In the genomic region with DNA sequence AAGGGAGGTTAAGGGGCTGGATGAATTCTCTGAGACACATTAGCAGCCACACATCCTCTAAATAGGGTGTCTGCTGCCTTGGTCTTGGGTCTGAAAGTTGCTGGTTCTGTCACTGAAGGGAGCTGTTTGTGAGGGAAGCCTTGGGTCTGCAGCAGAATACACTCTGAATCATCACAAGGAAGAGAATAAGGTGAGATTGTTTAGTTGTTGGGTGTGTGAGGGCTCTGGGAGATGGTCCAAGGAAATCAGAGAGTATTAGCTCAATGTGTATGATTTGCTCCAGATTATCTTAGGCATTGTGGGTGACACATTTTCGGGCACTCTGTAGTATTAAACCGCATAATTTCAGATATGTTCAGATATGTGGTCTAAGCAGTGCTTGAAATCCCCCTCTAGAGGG, we compare ENCODE assay signal across 18 cellular contexts.
"Had no signal": no experiment of that assay in that cellular context is flagged by ENCODE, and none has a peak within 500 bp of the region (broad histone marks: within the 10 kb centered on the region; RNA-seq: fewer than 3 reads in every experiment).

No MANE protein-coding gene starts in this region.

- H3K4me3 Mint-ChIP-seq: naive thymus-derived CD4-positive, alpha-beta T cell; nephron progenitor cell had no signal

- H3K36me3 Mint-ChIP-seq: naive thymus-derived CD4-positive, alpha-beta T cell had no signal

- DNase-seq: effector memory CD4-positive, alpha-beta T cell; heart left ventricle; hippocampal formation; kidney glomerular epithelial cell; naive thymus-derived CD4-positive, alpha-beta T cell; nephron progenitor cell; posterior cingulate gyrus; stimulated activated CD4-positive, alpha-beta T cell treated with anti-CD3 and anti-CD28 coated beads, Interleukin-2, amount 100 ng/mL, for 24 hours; stimulated activated naive CD8-positive, alpha-beta T cell treated with anti-CD3 and anti-CD28 coated beads, Interleukin-15, Interleukin-2, amounts not matched to agents 100 U/mL and 50 U/mL, for 24 hours; thyroid gland; upper lobe of left lung; uterus had no signal

- ATAC-seq: heart left ventricle; naive thymus-derived CD4-positive, alpha-beta T cell; sciatic nerve; stimulated activated naive CD8-positive, alpha-beta T cell treated with anti-CD3 and anti-CD28 coated beads, Interleukin-15, Interleukin-2, amounts not matched to agents 100 U/mL and 50 U/mL, for 24 hours had no signal

- FAIRE-seq: endometrium, frontal cortex had no signal

- H3K27me3 ChIP-seq: heart left ventricle, neutrophil, suprapubic skin, thyroid gland, upper lobe of left lung, uterus had no signal

- H3K9me3 ChIP-seq: heart left ventricle, neutrophil, suprapubic skin, thyroid gland, upper lobe of left lung, uterus had no signal

- H3K36me3 ChIP-seq: heart left ventricle, neutrophil, suprapubic skin, thyroid gland, upper lobe of left lung, uterus had no signal

- H3K27ac Mint-ChIP-seq: naive thymus-derived CD4-positive, alpha-beta T cell; nephron progenitor cell had no signal

- H3K4me3 ChIP-seq: heart left ventricle, suprapubic skin, thyroid gland, upper lobe of left lung, uterus had no signal

- H3K27ac ChIP-seq: epithelial cell of prostate, heart left ventricle, neutrophil, suprapubic skin, thyroid gland, upper lobe of left lung, uterus had no signal

- H3K27me3 Mint-ChIP-seq: naive thymus-derived CD4-positive, alpha-beta T cell had no signal

- H3K4me1 ChIP-seq: heart left ventricle, thyroid gland, upper lobe of left lung, uterus had no signal

- H3K9me3 Mint-ChIP-seq: nephron progenitor cell had no signal

- H3K4me1 Mint-ChIP-seq: naive thymus-derived CD4-positive, alpha-beta T cell had no signal
